16 cellular contexts compared by ENCODE assay signal in the genomic region with DNA sequence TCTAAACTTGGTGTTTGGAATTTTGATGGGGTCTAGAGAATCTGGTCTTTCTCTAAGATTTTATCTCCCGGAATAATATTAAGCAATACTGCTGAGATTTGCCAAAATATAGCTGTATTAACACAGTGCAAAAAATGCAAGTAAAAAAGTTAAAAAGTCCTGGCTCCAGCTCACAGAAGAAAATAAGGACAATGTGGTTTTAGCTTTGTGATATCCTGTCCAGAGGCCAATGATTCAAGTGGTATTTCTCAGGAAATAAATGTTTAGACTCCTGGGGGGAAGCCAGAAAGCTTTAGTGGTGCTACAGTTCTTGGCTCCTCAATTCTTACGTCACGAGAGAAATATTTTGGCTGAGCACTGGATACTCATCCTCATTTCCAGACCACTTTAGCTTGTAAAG. TPM values are rescaled to one million over a fixed set of nuclear protein-coding genes. Genes with fewer than 3 reads are reported as not detected.
DNase-seq lines count a peak whose midpoint lies in the region; ATAC-seq, FAIRE-seq and TF ChIP-seq lines count a peak whose summit lies in the region.
"Had no signal": no experiment of that assay in that cellular context is flagged by ENCODE, and none has a peak within 500 bp of the region (broad histone marks: within the 10 kb centered on the region; RNA-seq: fewer than 3 reads in every experiment).

No MANE protein-coding gene starts in this region.

- H3K27me3 ChIP-seq in right atrium auricular region (no peaks in the 10 kb centered on the region), left lung (no peaks in the 10 kb centered on the region)
- H3K27me3 ChIP-seq: esophagus squamous epithelium had no signal

- no peaks in the 10 kb centered on the region for H3K36me3 ChIP-seq in right atrium auricular region
- H3K36me3 ChIP-seq in left lung: no peaks in the 10 kb centered on the region
- H3K36me3 ChIP-seq: esophagus squamous epithelium had no signal

- H3K4me3 ChIP-seq in right atrium auricular region (no peak overlapping the region), left lung (no peak overlapping the region)
- H3K4me3 ChIP-seq: esophagus squamous epithelium had no signal

- H3K4me1 ChIP-seq in right atrium auricular region (no peaks in the 10 kb centered on the region), left lung (no peaks in the 10 kb centered on the region)

- no peaks in the 10 kb centered on the region for H3K9me3 Mint-ChIP-seq in activated CD4-positive, alpha-beta T cell treated with anti-CD3 and anti-CD28 coated beads for 36 hours (ENCODE audit: low read depth)

- DNase-seq in Right ventricle myocardium superior: no peak
- no peak for DNase-seq in right atrium auricular region (ENCODE audit: low spot score)
- peak; percentile 71 for DNase-seq in dermis blood vessel endothelial cell
- no peak for DNase-seq in left lung
- DNase-seq in urothelium cell line (ENCODE audit: low spot score): peak; percentile 6
- no peak for DNase-seq in activated CD4-positive, alpha-beta T cell treated with anti-CD3 and anti-CD28 coated beads for 36 hours
- DNase-seq: activated CD8-positive, alpha-beta memory T cell treated with anti-CD3 and anti-CD28 coated beads, Interleukin-2, amount 10 ng/mL, durations not matched to agents 7 days and 5 days; esophagus squamous epithelium; NCI-H187 had no signal

- POLR2A ChIA-PET in activated CD4-positive, alpha-beta T cell treated with anti-CD3 and anti-CD28 coated beads for 36 hours (lab: Charles Lee): no interaction called here

- H3K4me1 Mint-ChIP-seq in activated CD4-positive, alpha-beta T cell treated with anti-CD3 and anti-CD28 coated beads for 36 hours: no peaks in the 10 kb centered on the region
- H3K4me1 Mint-ChIP-seq: activated CD8-positive, alpha-beta memory T cell treated with anti-CD3 and anti-CD28 coated beads, Interleukin-2, amount 10 ng/mL, durations not matched to agents 7 days and 5 days; brain had no signal

- intact Hi-C loops in Right ventricle myocardium superior (cut with DNase I) (no loop called here), left lung (cut with DNase I) (no loop called here)
- intact Hi-C loops in activated CD4-positive, alpha-beta T cell treated with anti-CD3 and anti-CD28 coated beads for 36 hours (cut with DNase I, micrococcal nuclease): no loop called here

- H3K36me3 Mint-ChIP-seq in activated CD4-positive, alpha-beta T cell treated with anti-CD3 and anti-CD28 coated beads for 36 hours (ENCODE audit: low read depth): no peaks in the 10 kb centered on the region
- H3K36me3 Mint-ChIP-seq: activated CD8-positive, alpha-beta memory T cell treated with anti-CD3 and anti-CD28 coated beads, Interleukin-2, amount 10 ng/mL, durations not matched to agents 7 days and 5 days; brain had no signal

- CTCF ChIA-PET in activated CD4-positive, alpha-beta T cell treated with anti-CD3 and anti-CD28 coated beads for 36 hours (lab: Charles Lee): no interaction called here

- H3K27me3 Mint-ChIP-seq in activated CD4-positive, alpha-beta T cell treated with anti-CD3 and anti-CD28 coated beads for 36 hours: no peaks in the 10 kb centered on the region
- H3K27me3 Mint-ChIP-seq: activated CD8-positive, alpha-beta memory T cell treated with anti-CD3 and anti-CD28 coated beads, Interleukin-2, amount 10 ng/mL, durations not matched to agents 7 days and 5 days; IgD-negative memory B cell had no signal

- ATAC-seq in Right ventricle myocardium superior (ENCODE audit: poor library complexity) (peak; percentile 48), left lung (peak; percentile 74), HG03280 (IDR thresholded peaks at IDR 0.05; ENCODE audit: unreplicated experiment) (no peak), GM21529 (IDR thresholded peaks at IDR 0.05; ENCODE audit: unreplicated experiment) (no peak)
- no peak for ATAC-seq in activated CD4-positive, alpha-beta T cell treated with anti-CD3 and anti-CD28 coated beads for 36 hours
- ATAC-seq: activated CD8-positive, alpha-beta memory T cell treated with anti-CD3 and anti-CD28 coated beads, Interleukin-2, amount 10 ng/mL, durations not matched to agents 7 days and 5 days had no signal

- no peak overlapping the region for H3K27ac ChIP-seq in right atrium auricular region
- peak overlapping the region in 1 of 2 donors; percentile 26 for H3K27ac ChIP-seq in left lung

- TF ChIP-seq CTCF in right atrium auricular region (IDR thresholded peaks at IDR 0.05) (no peak), left lung (IDR thresholded peaks at IDR 0.05) (no peak)

- no peak for FAIRE-seq in urothelium cell line (lab: Jason Lieb, UNC)
- FAIRE-seq: A204.1 had no signal

- H3K9me3 ChIP-seq in right atrium auricular region (peaks cover 0 to 14% of the 10 kb centered on the region in 2 donors), left lung (no peaks in the 10 kb centered on the region)

- no peak overlapping the region for H3K27ac Mint-ChIP-seq in activated CD4-positive, alpha-beta T cell treated with anti-CD3 and anti-CD28 coated beads for 36 hours
- H3K27ac Mint-ChIP-seq: activated CD8-positive, alpha-beta memory T cell treated with anti-CD3 and anti-CD28 coated beads, Interleukin-2, amount 10 ng/mL, durations not matched to agents 7 days and 5 days; IgD-negative memory B cell had no signal

- no peak overlapping the region for H3K4me3 Mint-ChIP-seq in activated CD4-positive, alpha-beta T cell treated with anti-CD3 and anti-CD28 coated beads for 36 hours
- H3K4me3 Mint-ChIP-seq: activated CD8-positive, alpha-beta memory T cell treated with anti-CD3 and anti-CD28 coated beads, Interleukin-2, amount 10 ng/mL, durations not matched to agents 7 days and 5 days; brain; IgD-negative memory B cell had no signal

RNA-seq across cellular contexts. Expression of a gene that starts 40.9 kb away (rescaled TPM):
- total RNA-seq in Right ventricle myocardium superior: not detected
- under 1 TPM; 0.44 to 0.47 TPM for total RNA-seq in right atrium auricular region
- total RNA-seq in dermis blood vessel endothelial cell: 0.23 and 0.34 TPM in 2 replicates
- 1 to 10 TPM; 2.5 to 4.0 TPM for total RNA-seq in left lung
- total RNA-seq in activated CD4-positive, alpha-beta T cell treated with anti-CD3 and anti-CD28 coated beads for 36 hours: not detected
- total RNA-seq: activated CD8-positive, alpha-beta memory T cell treated with anti-CD3 and anti-CD28 coated beads, Interleukin-2, amount 10 ng/mL, durations not matched to agents 7 days and 5 days; mesenteric fat pad; T-helper 2 cell treated with Interferon-gamma antibody and Interleukin-4, amounts not matched to agents 100 ng/mL and 5 ng/mL, for 36 hours had no signal

Comparison
In these comparisons a context has a peak if more than half of its experiments do, and no peak if none do; other contexts are left out.
1. ATAC-seq: peak in Right ventricle myocardium superior (single experiment) and left lung (single experiment); none in activated CD4-positive, alpha-beta T cell treated with anti-CD3 and anti-CD28 coated beads for 36 hours (single experiment), HG03280 (single experiment) and GM21529 (single experiment).
2. DNase-seq: peak in dermis blood vessel endothelial cell (single experiment) and urothelium cell line (single experiment); none in Right ventricle myocardium superior (single experiment), right atrium auricular region (single experiment), left lung (0 of 2) and activated CD4-positive, alpha-beta T cell treated with anti-CD3 and anti-CD28 coated beads for 36 hours (single experiment).